ENCODE assay signal across 10 cellular contexts in the genomic region with DNA sequence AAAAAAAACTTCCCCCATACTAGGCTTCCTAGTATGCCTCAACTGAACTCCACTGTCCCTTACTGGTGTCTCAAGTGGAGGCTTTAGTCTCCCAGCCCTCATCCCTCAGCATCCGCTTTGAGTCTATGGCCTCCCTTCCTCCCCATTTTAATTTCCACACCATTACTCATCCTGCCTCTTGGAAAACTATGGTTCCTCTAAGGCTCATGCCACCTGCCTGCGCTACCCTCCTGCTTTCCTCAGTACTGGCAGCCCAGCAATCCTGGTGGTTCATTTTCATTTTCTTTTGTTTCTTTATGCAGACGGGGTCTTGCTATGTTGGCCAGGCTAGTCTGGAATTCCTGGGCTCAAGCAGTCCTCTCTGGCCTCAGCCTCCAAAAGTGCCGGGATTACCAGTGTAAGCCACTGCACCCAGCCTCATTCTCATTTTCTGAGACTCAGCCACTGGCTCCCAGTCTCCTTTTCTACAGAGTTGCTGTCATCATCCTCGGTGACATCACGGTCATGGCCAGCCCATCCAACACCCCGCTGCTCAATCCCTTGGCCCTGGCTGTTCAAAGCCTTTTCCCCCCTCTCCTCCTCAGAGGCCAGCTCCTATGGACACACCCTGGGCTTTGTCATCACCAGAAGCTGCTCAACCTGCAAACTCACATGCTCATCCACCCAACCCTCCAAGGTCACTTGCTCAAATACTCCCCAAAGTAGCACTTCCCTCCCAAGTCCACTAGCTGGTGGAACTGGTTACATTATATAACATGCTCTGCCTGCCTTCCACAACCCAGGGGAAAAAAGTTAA. TPM values are rescaled to one million over a fixed set of nuclear protein-coding genes. Genes with fewer than 3 reads are reported as not detected.
A peak's percentile ranks its signal among the peaks of the same experiment; 100 is the strongest.
DNase-seq lines count a peak whose midpoint lies in the region; ATAC-seq and TF ChIP-seq lines count a peak whose summit lies in the region.
"Had no signal": no experiment of that assay in that cellular context is flagged by ENCODE, and none has a peak within 500 bp of the region (broad histone marks: within the 10 kb centered on the region; RNA-seq: fewer than 3 reads in every experiment).

No MANE protein-coding gene starts in this region.

- peak overlapping the region; percentile 97 for H3K27ac Mint-ChIP-seq in activated naive CD4-positive, alpha-beta T cell treated with anti-CD3 and anti-CD28 coated beads for 36 hours

- H2AK5ac ChIP-seq in mesenchymal stem cell (ENCODE audit: low read length, severe bottlenecking) = no peak overlapping the region

- H3K4me3 ChIP-seq in mesenchymal stem cell (ENCODE audit: insufficient read depth in 1 of 2, low read depth in 1 of 2, low read length in 2 of 2) = no peak overlapping the region
- H3K4me3 ChIP-seq in tibial artery = no peak overlapping the region

- no peak overlapping the region for H4K8ac ChIP-seq in mesenchymal stem cell (ENCODE audit: low read length)

- no peak overlapping the region for H3K4ac ChIP-seq in mesenchymal stem cell (ENCODE audit: low read depth in 1 of 2, low read length in 2 of 2)

- peak overlapping the region in 1 of 2 experiments; percentile 59 for H2BK12ac ChIP-seq in mesenchymal stem cell (ENCODE audit: low read length in 2 of 2)

- H3K27me3 Mint-ChIP-seq in activated naive CD4-positive, alpha-beta T cell treated with anti-CD3 and anti-CD28 coated beads for 36 hours (ENCODE audit: low read depth) = no peaks in the 10 kb centered on the region

- no peak overlapping the region for H2AFZ ChIP-seq in mesenchymal stem cell (ENCODE audit: low read depth, low read length)

- H3K27me3 ChIP-seq in mesenchymal stem cell (ENCODE audit: control insufficient read depth in 1 of 2, insufficient read depth in 1 of 2, low read length in 2 of 2) (no peaks in the 10 kb centered on the region), tibial artery (no peaks in the 10 kb centered on the region)
- H3K27me3 ChIP-seq: neutrophil had no signal

- no peak for DNase-seq in activated naive CD4-positive, alpha-beta T cell treated with anti-CD3 and anti-CD28 coated beads for 36 hours
- DNase-seq in activated naive CD4-positive, alpha-beta T cell treated with Interleukin-2 at 50 U/mL for 16 hours = no peak
- no peak for DNase-seq in mesenchymal stem cell
- DNase-seq in tibial artery = no peak
- no peak for DNase-seq in NCI-H748 (lab: John Stamatoyannopoulos, UW; ENCODE audit: unreplicated experiment)
- DNase-seq in hippocampal formation (lab: John Stamatoyannopoulos, UW) = no peak
- DNase-seq: NCI-H226 had no signal

- no peak overlapping the region for H2BK5ac ChIP-seq in mesenchymal stem cell (ENCODE audit: low read depth, low read length, poor library complexity, severe bottlenecking)

- H3K9ac ChIP-seq in mesenchymal stem cell (ENCODE audit: low read length) = peak overlapping the region; percentile 100

- H3K36me3 Mint-ChIP-seq in activated naive CD4-positive, alpha-beta T cell treated with anti-CD3 and anti-CD28 coated beads for 36 hours (ENCODE audit: low read depth) = peaks cover 5% of the 10 kb centered on the region

- no peak overlapping the region for H4K91ac ChIP-seq in mesenchymal stem cell (ENCODE audit: low read length)

- intact Hi-C loops in activated naive CD4-positive, alpha-beta T cell treated with anti-CD3 and anti-CD28 coated beads for 36 hours (cut with micrococcal nuclease) = loop anchor here (5.0 kb wide), 3 partner anchors 198 to 612 kb away; a partner anchor contains a TSS
- intact Hi-C loops in tibial artery (cut with DNase I; ENCODE audit: low total_unique reads) = no loop called here

- no peak overlapping the region for H2BK15ac ChIP-seq in mesenchymal stem cell (ENCODE audit: low read depth, poor library complexity, severe bottlenecking)

- no peak overlapping the region for H3K18ac ChIP-seq in mesenchymal stem cell (ENCODE audit: low read depth in 1 of 2, low read length in 2 of 2)

- no peak overlapping the region for H3K14ac ChIP-seq in mesenchymal stem cell (ENCODE audit: low read length in 2 of 2)

- no peaks in the 10 kb centered on the region for H3K9me3 ChIP-seq in mesenchymal stem cell (ENCODE audit: control insufficient read depth, low read length)
- no peaks in the 10 kb centered on the region for H3K9me3 ChIP-seq in tibial artery
- H3K9me3 ChIP-seq: neutrophil had no signal

- CTCF ChIA-PET in activated naive CD4-positive, alpha-beta T cell treated with anti-CD3 and anti-CD28 coated beads for 36 hours (lab: Charles Lee) = interaction anchor here (1.1 kb wide), 1 partner anchor 59 kb away, joined by 3 read pairs; no protein-coding TSS in a partner anchor

- no peak overlapping the region for H2BK120ac ChIP-seq in mesenchymal stem cell (ENCODE audit: low read depth, low read length)

- H3K23ac ChIP-seq in mesenchymal stem cell (ENCODE audit: low read length in 2 of 2) = no peak overlapping the region

- H3K4me3 Mint-ChIP-seq in activated naive CD4-positive, alpha-beta T cell treated with anti-CD3 and anti-CD28 coated beads for 36 hours = peak overlapping the region; percentile 83

- H3K79me1 ChIP-seq in mesenchymal stem cell (replicated peaks; ENCODE audit: low read length, poor library complexity, severe bottlenecking) = peaks cover 17% of the 10 kb centered on the region

- H3K36me3 ChIP-seq in mesenchymal stem cell (ENCODE audit: control insufficient read depth in 1 of 2, insufficient read depth in 2 of 2, low read depth in 1 of 2, low read length in 2 of 2) = peaks cover 0 to 8% of the 10 kb centered on the region in 2 experiments
- no peaks in the 10 kb centered on the region for H3K36me3 ChIP-seq in tibial artery
- H3K36me3 ChIP-seq: neutrophil had no signal

- H3K4me1 Mint-ChIP-seq in activated naive CD4-positive, alpha-beta T cell treated with anti-CD3 and anti-CD28 coated beads for 36 hours (ENCODE audit: low read depth) = peaks cover 69% of the 10 kb centered on the region

- H3K4me1 ChIP-seq in mesenchymal stem cell (ENCODE audit: control insufficient read depth, insufficient read depth, low read depth, low read length) (peaks cover 25% of the 10 kb centered on the region), tibial artery (peaks cover 0 to 49% (median 30%) of the 10 kb centered on the region in 4 donors)

- TF ChIP-seq CTCF in tibial artery (IDR thresholded peaks at IDR 0.05) = no peak

- no peak for ATAC-seq in GM19395 (IDR thresholded peaks at IDR 0.05; ENCODE audit: unreplicated experiment)

- H3K27ac ChIP-seq in angular gyrus (ENCODE audit: low read depth, low read length) = peak overlapping the region; percentile 99
- H3K27ac ChIP-seq in mesenchymal stem cell (ENCODE audit: low read length, poor library complexity, severe bottlenecking) = no peak overlapping the region
- peak overlapping the region; percentile 94 to 97 for H3K27ac ChIP-seq in tibial artery

- no peak overlapping the region for H3K4me2 ChIP-seq in mesenchymal stem cell (ENCODE audit: low read length, poor library complexity, severe bottlenecking)

- no peaks in the 10 kb centered on the region for H3K9me3 Mint-ChIP-seq in activated naive CD4-positive, alpha-beta T cell treated with anti-CD3 and anti-CD28 coated beads for 36 hours

- 98% methylated on average over 7 of the region's 7 CpGs for WGBS in mesenchymal stem cell

RNA-seq across cellular contexts. Expression of a gene that starts 2.3 kb away (rescaled TPM):
- 10 to 100 TPM; 29.8 to 30.5 TPM for total RNA-seq in activated naive CD4-positive, alpha-beta T cell treated with anti-CD3 and anti-CD28 coated beads for 36 hours
- 21.3 TPM for polyA plus RNA-seq in mesenchymal stem cell (2013, experiment 1 of 2)
- 21.1 TPM for polyA plus RNA-seq in mesenchymal stem cell (2013, experiment 2 of 2)

RNA-seq across cellular contexts. Expression of a gene that starts 17.1 kb away (rescaled TPM):
- 10 to 100 TPM; 55.3 to 55.5 TPM for total RNA-seq in activated naive CD4-positive, alpha-beta T cell treated with anti-CD3 and anti-CD28 coated beads for 36 hours
- polyA plus RNA-seq in mesenchymal stem cell (2013, experiment 1 of 2) = 69.2 TPM
- polyA plus RNA-seq in mesenchymal stem cell (2013, experiment 2 of 2) = 66.7 TPM

RNA-seq across cellular contexts. Expression of a gene that starts 22.8 kb away (rescaled TPM):
- 10 to 100 TPM; 35.6 to 36.3 TPM for total RNA-seq in activated naive CD4-positive, alpha-beta T cell treated with anti-CD3 and anti-CD28 coated beads for 36 hours
- 16.1 TPM for polyA plus RNA-seq in mesenchymal stem cell (2013, experiment 1 of 2)
- 15.3 TPM for polyA plus RNA-seq in mesenchymal stem cell (2013, experiment 2 of 2)

RNA-seq across cellular contexts. Expression of a gene that starts 31.7 kb away (rescaled TPM):
- 10 to 100 TPM; 35.5 to 40.8 TPM for total RNA-seq in activated naive CD4-positive, alpha-beta T cell treated with anti-CD3 and anti-CD28 coated beads for 36 hours
- polyA plus RNA-seq in mesenchymal stem cell (2013, experiment 1 of 2) = 352 TPM
- polyA plus RNA-seq in mesenchymal stem cell (2013, experiment 2 of 2) = 344 TPM

RNA-seq across cellular contexts. Expression of a gene that starts 35.7 kb away (rescaled TPM):
- total RNA-seq in activated naive CD4-positive, alpha-beta T cell treated with anti-CD3 and anti-CD28 coated beads for 36 hours = 100 to 1,000 TPM; 283 to 291 TPM
- polyA plus RNA-seq in mesenchymal stem cell (2013, experiment 1 of 2) = 48.2 TPM
- polyA plus RNA-seq in mesenchymal stem cell (2013, experiment 2 of 2) = 48.8 TPM
